Comparison of ENCODE assay signal across 9 cellular contexts in the genomic region with DNA sequence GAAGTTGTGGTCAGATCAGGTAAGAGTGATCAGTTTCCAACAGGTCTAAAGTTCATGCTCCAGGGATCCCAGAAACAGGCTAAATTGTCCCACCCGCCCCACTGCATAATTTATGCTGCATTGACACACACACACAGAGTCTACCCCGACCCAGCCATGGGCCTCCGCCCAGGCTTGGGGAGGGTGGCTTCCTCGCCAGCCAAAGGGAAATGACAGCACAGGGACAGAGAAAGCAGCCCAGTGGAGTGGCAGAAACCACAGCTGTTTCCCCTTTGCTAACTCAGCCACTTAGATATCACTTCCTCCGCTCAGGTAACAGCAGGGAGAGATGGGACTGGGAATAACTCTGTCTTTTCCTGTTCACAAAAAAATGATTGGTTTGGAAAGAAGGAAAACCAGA. TPM values are rescaled to one million over a fixed set of nuclear protein-coding genes. Genes with fewer than 3 reads are reported as not detected.
DNase-seq lines count a peak whose midpoint lies in the region; ATAC-seq and TF ChIP-seq lines count a peak whose summit lies in the region.
"Had no signal": no experiment of that assay in that cellular context is flagged by ENCODE, and none has a peak within 500 bp of the region (broad histone marks: within the 10 kb centered on the region; RNA-seq: fewer than 3 reads in every experiment).

No MANE protein-coding gene starts in this region.

- no peak for TF ChIP-seq POLR2A in Peyer's patch (IDR thresholded peaks at IDR 0.05)

- H3K9me3 Mint-ChIP-seq in dendritic cell treated with granulocyte-macrophage colony-stimulating factor and Interleukin-4, amounts not matched to agents 40 ng/mL and 50 ng/mL, for 4 days, result no peaks in the 10 kb centered on the region
- peaks cover 3% of the 10 kb centered on the region for H3K9me3 Mint-ChIP-seq in progenitor cell of endocrine pancreas (ENCODE audit: low read depth)

- H3K9ac ChIP-seq in skeletal muscle tissue (ENCODE audit: low read depth in 1 of 3, low read length in 3 of 3) (peak overlapping the region in 2 of 3 donors; percentile 7 to 26), GM23248 (no peak overlapping the region)

- H3K79me2 ChIP-seq in GM23248 (ENCODE audit: insufficient read depth), result peaks cover 54% of the 10 kb centered on the region

- intact Hi-C loops in dendritic cell treated with granulocyte-macrophage colony-stimulating factor and Interleukin-4, amounts not matched to agents 40 ng/mL and 50 ng/mL, for 4 days (cut with micrococcal nuclease), result no loop called here

- H3K36me3 Mint-ChIP-seq in dendritic cell treated with granulocyte-macrophage colony-stimulating factor and Interleukin-4, amounts not matched to agents 40 ng/mL and 50 ng/mL, for 4 days (ENCODE audit: low read depth), result no peaks in the 10 kb centered on the region
- peaks cover 4% of the 10 kb centered on the region for H3K36me3 Mint-ChIP-seq in progenitor cell of endocrine pancreas (ENCODE audit: insufficient read depth)

- H3K4me1 ChIP-seq in Peyer's patch (peaks cover 6 to 65% (median 9%) of the 10 kb centered on the region in 4 donors), skeletal muscle tissue (ENCODE audit: control insufficient read depth in 3 of 3, insufficient read depth in 3 of 3, low read length in 3 of 3) (peaks cover 70 to 82% (median 73%) of the 10 kb centered on the region in 3 donors), GM23248 (ENCODE audit: insufficient read depth) (peaks cover 41% of the 10 kb centered on the region)

- no peak overlapping the region for H2AFZ ChIP-seq in GM23248

- WGBS in GM23248 (ENCODE audit: low coverage in 1 of 2, low lambda C conversion rate in 2 of 2, missing lambda C conversion rate in 2 of 2), 2 experiments, result 65 to 74% methylated on average over 5 of the region's 5 CpGs

- H3K27ac Mint-ChIP-seq in dendritic cell treated with granulocyte-macrophage colony-stimulating factor and Interleukin-4, amounts not matched to agents 40 ng/mL and 50 ng/mL, for 4 days, result peak overlapping the region; percentile 65
- no peak overlapping the region for H3K27ac Mint-ChIP-seq in progenitor cell of endocrine pancreas

- H3K36me3 ChIP-seq in Peyer's patch, result no peaks in the 10 kb centered on the region
- H3K36me3 ChIP-seq in skeletal muscle tissue (ENCODE audit: control insufficient read depth in 3 of 3, insufficient read depth in 3 of 3, low read length in 3 of 3), result no peaks in the 10 kb centered on the region
- no peaks in the 10 kb centered on the region for H3K36me3 ChIP-seq in GM23248 (ENCODE audit: low read depth)

- H3K27ac ChIP-seq in Peyer's patch, result peak overlapping the region in 1 of 4 donors; percentile 25
- H3K27ac ChIP-seq in skeletal muscle tissue (ENCODE audit: low read depth, low read length), result peak overlapping the region; percentile 63
- no peak overlapping the region for H3K27ac ChIP-seq in GM23248

- peak overlapping the region; percentile 17 for H3K4me3 Mint-ChIP-seq in dendritic cell treated with granulocyte-macrophage colony-stimulating factor and Interleukin-4, amounts not matched to agents 40 ng/mL and 50 ng/mL, for 4 days
- H3K4me3 Mint-ChIP-seq in progenitor cell of endocrine pancreas (ENCODE audit: low read depth), result no peak overlapping the region

- TF ChIP-seq CTCF in Peyer's patch (IDR thresholded peaks at IDR 0.05) (no peak), progenitor cell of endocrine pancreas (IDR thresholded peaks at IDR 0.05; ENCODE audit: unreplicated experiment) (no peak)

- H3K4me3 ChIP-seq in Peyer's patch, result no peak overlapping the region
- H3K4me3 ChIP-seq in skeletal muscle tissue (ENCODE audit: low read length in 3 of 3), result no peak overlapping the region
- no peak overlapping the region for H3K4me3 ChIP-seq in GM23248
- H3K4me3 ChIP-seq: K562 had no signal

- H4K20me1 ChIP-seq in GM23248 (ENCODE audit: insufficient read depth), result no peaks in the 10 kb centered on the region

- peaks cover 7% of the 10 kb centered on the region for H3K27me3 Mint-ChIP-seq in dendritic cell treated with granulocyte-macrophage colony-stimulating factor and Interleukin-4, amounts not matched to agents 40 ng/mL and 50 ng/mL, for 4 days
- no peaks in the 10 kb centered on the region for H3K27me3 Mint-ChIP-seq in progenitor cell of endocrine pancreas

- H3K9me3 ChIP-seq in Peyer's patch (no peaks in the 10 kb centered on the region), skeletal muscle tissue (ENCODE audit: control insufficient read depth in 3 of 3, low read length in 3 of 3) (no peaks in the 10 kb centered on the region), GM23248 (ENCODE audit: low read depth) (no peaks in the 10 kb centered on the region)

- in situ Hi-C loops in GM23248 (cut with MboI), result no loop called here

- peaks cover 47% of the 10 kb centered on the region for H3K4me1 Mint-ChIP-seq in dendritic cell treated with granulocyte-macrophage colony-stimulating factor and Interleukin-4, amounts not matched to agents 40 ng/mL and 50 ng/mL, for 4 days (ENCODE audit: low read depth)
- H3K4me1 Mint-ChIP-seq in progenitor cell of endocrine pancreas (ENCODE audit: low read depth), result peaks cover 40% of the 10 kb centered on the region

- peak in 2 of 3 donors; percentile 34 to 67 for DNase-seq in Peyer's patch
- DNase-seq in progenitor cell of endocrine pancreas (ENCODE audit: low spot score, unreplicated experiment), result no peak
- DNase-seq in GM23248, result no peak
- DNase-seq in OCI-M1 (lab: John Stamatoyannopoulos, UW), result no peak

- H3F3A ChIP-seq in GM23248 (ENCODE audit: insufficient read depth), result peaks cover 53% of the 10 kb centered on the region

- H3K4me2 ChIP-seq in GM23248 (ENCODE audit: unreplicated experiment), result no peak overlapping the region

- ATAC-seq in GM19397 (IDR thresholded peaks at IDR 0.05; ENCODE audit: unreplicated experiment), result peak; percentile 57
- no peak for ATAC-seq in HG02571 (IDR thresholded peaks at IDR 0.05; ENCODE audit: unreplicated experiment)
- ATAC-seq: K562 had no signal

- no peaks in the 10 kb centered on the region for H3K9me2 ChIP-seq in GM23248 (ENCODE audit: insufficient read depth)

- H3K27me3 ChIP-seq in Peyer's patch (no peaks in the 10 kb centered on the region), skeletal muscle tissue (ENCODE audit: control insufficient read depth in 3 of 3, insufficient read depth in 3 of 3, low read length in 3 of 3) (no peaks in the 10 kb centered on the region), GM23248 (replicated peaks; ENCODE audit: insufficient read depth) (no peaks in the 10 kb centered on the region)

RNA-seq across cellular contexts. Expression of a gene that starts 9.4 kb away (rescaled TPM):
- total RNA-seq in Peyer's patch (10 to 100 TPM; 12.1 to 68.5 (median 21.7) TPM), skeletal muscle tissue (30.3 TPM), progenitor cell of endocrine pancreas (25.5 and 28.0 TPM in 2 replicates)
- total RNA-seq in GM23248 (2014; rRNA removed; shearing (Covaris generic)), result 58.0 and 64.0 TPM in 2 replicates
- polyA plus RNA-seq in GM23248 (2016; fragmentation: Nextera tagmentation; extraction: Ambion mirVana), result 31.4 and 34.0 TPM in 2 replicates

Comparison
In these comparisons a context has a peak if more than half of its experiments do, and no peak if none do; other contexts are left out.
1. DNase-seq: peak in Peyer's patch (2 of 3); none in progenitor cell of endocrine pancreas (single experiment), GM23248 (single experiment) and OCI-M1 (single experiment).